ENCODE assay signal across 17 cellular contexts in genomic region chr9:98314381-98315066, GRCh38. TPM values are rescaled to one million over a fixed set of nuclear protein-coding genes. Genes with fewer than 3 reads are reported as not detected.
A peak's percentile ranks its signal among the peaks of the same experiment; 100 is the strongest.
DNase-seq lines count a peak whose midpoint lies in the region; ATAC-seq, FAIRE-seq and TF ChIP-seq lines count a peak whose summit lies in the region.
"Had no signal": no experiment of that assay in that cellular context is flagged by ENCODE, and none has a peak within 500 bp of the region (broad histone marks: within the 10 kb centered on the region; RNA-seq: fewer than 3 reads in every experiment).

No MANE protein-coding gene starts in this region.

- TF ChIP-seq CTCF in WERI-Rb-1 (IDR thresholded peaks at IDR 0.05; ENCODE audit: low read depth, low read length): no peak
- no peak for TF ChIP-seq CTCF in glutamatergic neuron (IDR thresholded peaks at IDR 0.05; ENCODE audit: partially characterized antibody, unreplicated experiment)

- peaks cover 21% of the 10 kb centered on the region for H3K9me3 Mint-ChIP-seq in glutamatergic neuron (ENCODE audit: unreplicated experiment)
- H3K9me3 Mint-ChIP-seq: activated B cell treated with CpG ODN at 0.5 μM for 24 hours; effector memory CD8-positive, alpha-beta T cell; stimulated activated memory B cell treated with anti-CD40 and anti-IgM and Interleukin-4, amounts not matched to agents 10 μg/mL and 1 μg/mL and 100 μg/mL, for 72 hours had no signal

- no peaks in the 10 kb centered on the region for H3K36me3 Mint-ChIP-seq in glutamatergic neuron (ENCODE audit: unreplicated experiment)
- H3K36me3 Mint-ChIP-seq: stimulated activated memory B cell treated with anti-CD40 and anti-IgM and Interleukin-4, amounts not matched to agents 10 μg/mL and 1 μg/mL and 100 μg/mL, for 72 hours had no signal

- no peak for ATAC-seq in GM21381 (IDR thresholded peaks at IDR 0.05; ENCODE audit: unreplicated experiment)

- H3K27me3 ChIP-seq in WERI-Rb-1 (ENCODE audit: insufficient read depth, low read depth, severe bottlenecking): no peaks in the 10 kb centered on the region
- H3K27me3 ChIP-seq: ascending aorta, BLaER1 had no signal

- H3K4me3 ChIP-seq in WERI-Rb-1 (ENCODE audit: low read depth, low read length): no peak overlapping the region
- H3K4me3 ChIP-seq: ascending aorta, BLaER1 had no signal

- peaks cover 16% of the 10 kb centered on the region for H3K36me3 ChIP-seq in WERI-Rb-1
- H3K36me3 ChIP-seq: ascending aorta, BLaER1 had no signal

- H3K4me3 Mint-ChIP-seq in glutamatergic neuron (ENCODE audit: unreplicated experiment): no peak overlapping the region
- H3K4me3 Mint-ChIP-seq: activated B cell treated with CpG ODN at 0.5 μM for 24 hours; effector memory CD8-positive, alpha-beta T cell; stimulated activated memory B cell treated with anti-CD40 and anti-IgM and Interleukin-4, amounts not matched to agents 10 μg/mL and 1 μg/mL and 100 μg/mL, for 72 hours had no signal

- peak overlapping the region; percentile 99 for H3K27ac Mint-ChIP-seq in glutamatergic neuron (ENCODE audit: unreplicated experiment)
- H3K27ac Mint-ChIP-seq: activated B cell treated with CpG ODN at 0.5 μM for 24 hours; stimulated activated memory B cell treated with anti-CD40 and anti-IgM and Interleukin-4, amounts not matched to agents 10 μg/mL and 1 μg/mL and 100 μg/mL, for 72 hours had no signal

- H3K27ac ChIP-seq in WERI-Rb-1: peak overlapping the region; percentile 1
- H3K27ac ChIP-seq: ascending aorta, BLaER1 had no signal

- H3K9me3 ChIP-seq in WERI-Rb-1 (ENCODE audit: severe bottlenecking): peaks cover 3% of the 10 kb centered on the region
- H3K9me3 ChIP-seq: ascending aorta, BLaER1 had no signal

- peaks cover 37% of the 10 kb centered on the region for H3K4me1 Mint-ChIP-seq in glutamatergic neuron (ENCODE audit: low read depth, unreplicated experiment)
- H3K4me1 Mint-ChIP-seq: stimulated activated memory B cell treated with anti-CD40 and anti-IgM and Interleukin-4, amounts not matched to agents 10 μg/mL and 1 μg/mL and 100 μg/mL, for 72 hours had no signal

- DNase-seq in AG08396 (ENCODE audit: low spot score) (peak; percentile 22), HS-5 (ENCODE audit: low read depth) (peak; percentile 49), WERI-Rb-1 (no peak), glutamatergic neuron (no peak), urothelium cell line (ENCODE audit: low spot score) (no peak), T-helper 9 cell (no peak), NCI-H524 treated with DMSO at 0.1 percent for 48 hours (lab: John Stamatoyannopoulos, UW) (no peak)
- DNase-seq: activated B cell treated with CpG ODN at 0.5 μM for 24 hours; effector memory CD8-positive, alpha-beta T cell; GF-D8; midbrain; posterior cingulate gyrus; Right ventricle myocardium superior had no signal

- peaks cover 27% of the 10 kb centered on the region for H3K27me3 Mint-ChIP-seq in glutamatergic neuron (ENCODE audit: unreplicated experiment)
- H3K27me3 Mint-ChIP-seq: activated B cell treated with CpG ODN at 0.5 μM for 24 hours had no signal

- no peak for FAIRE-seq in urothelium cell line (lab: Jason Lieb, UNC)

RNA-seq across cellular contexts. Expression of gene TBC1D2, which starts 59.1 kb away (rescaled TPM):
- 7.6 TPM for total RNA-seq in glutamatergic neuron (ENCODE audit: unreplicated experiment)

Comparison
In these comparisons a context has a peak if more than half of its experiments do, and no peak if none do; other contexts are left out.
1. DNase-seq: peak in AG08396 (single experiment) and HS-5 (single experiment); none in WERI-Rb-1 (single experiment), glutamatergic neuron (single experiment), urothelium cell line (single experiment), T-helper 9 cell (single experiment) and NCI-H524 treated with DMSO at 0.1 percent for 48 hours (single experiment).